ENCODE assay signal across 26 cellular contexts in genomic region chr2:114027437-114027836, GRCh38.
DNase-seq lines count a peak whose midpoint lies in the region; ATAC-seq and TF ChIP-seq lines count a peak whose summit lies in the region.
"Had no signal": no experiment of that assay in that cellular context is flagged by ENCODE, and none has a peak within 500 bp of the region (broad histone marks: within the 10 kb centered on the region; RNA-seq: fewer than 3 reads in every experiment).

No MANE protein-coding gene starts in this region.

- ATAC-seq in natural killer cell treated with Interleukin-12 subunit alpha and Interleukin-12 subunit beta and Interleukin-15 and Interleukin-18, amount 100 ng/mL, for 72 hours: peak; percentile 27 to 52
- ATAC-seq: GM12878 had no signal

- 80% methylated on average over 1 of the region's 1 CpG for WGBS in esophagus muscularis mucosa

- TF ChIP-seq CTCF in WERI-Rb-1 (IDR thresholded peaks at IDR 0.05; ENCODE audit: low read depth, low read length) (no peak), esophagus muscularis mucosa (IDR thresholded peaks at IDR 0.05) (no peak)

- no peak overlapping the region for H3K27ac Mint-ChIP-seq in natural killer cell treated with Interleukin-12 subunit alpha and Interleukin-12 subunit beta and Interleukin-15 and Interleukin-18, amount 100 ng/mL, for 72 hours
- no peak overlapping the region for H3K27ac Mint-ChIP-seq in immature natural killer cell
- H3K27ac Mint-ChIP-seq: CD4-positive, alpha-beta memory T cell; CD4-positive, CD25-positive, alpha-beta regulatory T cell; CD8-positive, alpha-beta memory T cell had no signal

- no peak overlapping the region for H3K4me3 Mint-ChIP-seq in natural killer cell treated with Interleukin-12 subunit alpha and Interleukin-12 subunit beta and Interleukin-15 and Interleukin-18, amount 100 ng/mL, for 72 hours
- no peak overlapping the region for H3K4me3 Mint-ChIP-seq in immature natural killer cell
- H3K4me3 Mint-ChIP-seq: CD14-positive monocyte; CD4-positive, alpha-beta memory T cell; CD4-positive, CD25-positive, alpha-beta regulatory T cell; CD8-positive, alpha-beta memory T cell had no signal

- H3K27me3 Mint-ChIP-seq in natural killer cell treated with Interleukin-12 subunit alpha and Interleukin-12 subunit beta and Interleukin-15 and Interleukin-18, amount 100 ng/mL, for 72 hours: peaks cover 9 to 16% of the 10 kb centered on the region in 2 donors
- peaks cover 3 to 7% (median 6%) of the 10 kb centered on the region in 3 donors for H3K27me3 Mint-ChIP-seq in immature natural killer cell (ENCODE audit: low read depth in 3 of 3)

- H3K9me3 Mint-ChIP-seq in natural killer cell treated with Interleukin-12 subunit alpha and Interleukin-12 subunit beta and Interleukin-15 and Interleukin-18, amount 100 ng/mL, for 72 hours: no peaks in the 10 kb centered on the region
- H3K9me3 Mint-ChIP-seq in immature natural killer cell: peaks cover 0 to 5% (median 2%) of the 10 kb centered on the region in 6 donors

- H3K36me3 Mint-ChIP-seq in natural killer cell treated with Interleukin-12 subunit alpha and Interleukin-12 subunit beta and Interleukin-15 and Interleukin-18, amount 100 ng/mL, for 72 hours: no peaks in the 10 kb centered on the region
- H3K36me3 Mint-ChIP-seq in immature natural killer cell: peaks cover 0 to 4% (median 0%) of the 10 kb centered on the region in 3 donors
- H3K36me3 Mint-ChIP-seq: CD14-positive monocyte; CD4-positive, alpha-beta memory T cell; CD4-positive, CD25-positive, alpha-beta regulatory T cell had no signal

- TF ChIP-seq POLR2A in esophagus muscularis mucosa (IDR thresholded peaks at IDR 0.05; ENCODE audit: low read depth): no peak

- peak; percentile 53 for DNase-seq in NCI-H82 (lab: John Stamatoyannopoulos, UW)
- no peak for DNase-seq in NCI-H82 treated with DMSO at 0.1 percent for 48 hours (lab: John Stamatoyannopoulos, UW; ENCODE audit: unreplicated experiment)
- peak; percentile 22 for DNase-seq in WERI-Rb-1
- DNase-seq in esophagus muscularis mucosa (ENCODE audit: extremely low spot score): peak; percentile 89
- DNase-seq in natural killer cell treated with Interleukin-12 subunit alpha and Interleukin-12 subunit beta and Interleukin-15 and Interleukin-18, amount 100 ng/mL, for 72 hours (ENCODE audit: low spot score): no peak
- no peak for DNase-seq in immature natural killer cell
- no peak for DNase-seq in stimulated activated CD4-positive, alpha-beta T cell treated with anti-CD3 and anti-CD28 coated beads, Interleukin-15, amount 100 ng/mL, for 24 hours
- no peak for DNase-seq in SKM-1 (lab: John Stamatoyannopoulos, UW; ENCODE audit: unreplicated experiment)
- DNase-seq: 8988T; ACHN; BE2C; C1 segment of cervical spinal cord; CD4-positive, alpha-beta memory T cell; CD4-positive, CD25-positive, alpha-beta regulatory T cell; CD8-positive, alpha-beta memory T cell; COR-L47; DMS 273 treated with DMSO at 0.1 percent for 48 hours; DMS153; DMS53; DMS79; DND-41; EL; GDM1 had no signal

- H3K27ac ChIP-seq in WERI-Rb-1: no peak overlapping the region
- no peak overlapping the region for H3K27ac ChIP-seq in esophagus muscularis mucosa (replicated peaks in 1 of 4)
- H3K27ac ChIP-seq: BLaER1 had no signal

- H3K4me3 ChIP-seq in WERI-Rb-1 (ENCODE audit: low read depth, low read length) (no peak overlapping the region), esophagus muscularis mucosa (no peak overlapping the region)
- H3K4me3 ChIP-seq: BLaER1, GM12878 had no signal

- no peaks in the 10 kb centered on the region for H3K4me1 Mint-ChIP-seq in natural killer cell treated with Interleukin-12 subunit alpha and Interleukin-12 subunit beta and Interleukin-15 and Interleukin-18, amount 100 ng/mL, for 72 hours (ENCODE audit: low read depth in 2 of 2)
- no peaks in the 10 kb centered on the region for H3K4me1 Mint-ChIP-seq in immature natural killer cell
- H3K4me1 Mint-ChIP-seq: CD14-positive monocyte; CD4-positive, alpha-beta memory T cell; CD4-positive, CD25-positive, alpha-beta regulatory T cell; CD8-positive, alpha-beta memory T cell had no signal

- no peaks in the 10 kb centered on the region for H3K9me3 ChIP-seq in WERI-Rb-1 (ENCODE audit: severe bottlenecking)
- peaks cover 0 to 5% (median 0%) of the 10 kb centered on the region in 4 donors for H3K9me3 ChIP-seq in esophagus muscularis mucosa
- H3K9me3 ChIP-seq: BE2C, BLaER1 had no signal

- H3K36me3 ChIP-seq in WERI-Rb-1 (no peaks in the 10 kb centered on the region), esophagus muscularis mucosa (no peaks in the 10 kb centered on the region)
- H3K36me3 ChIP-seq: BE2C, BLaER1 had no signal

- TF ChIP-seq EP300 in esophagus muscularis mucosa (IDR thresholded peaks at IDR 0.05): no peak

- H3K4me1 ChIP-seq in esophagus muscularis mucosa: no peaks in the 10 kb centered on the region
- H3K4me1 ChIP-seq: BE2C had no signal

- intact Hi-C loops in esophagus muscularis mucosa (cut with DNase I): no loop called here

- H3K27me3 ChIP-seq in WERI-Rb-1 (ENCODE audit: insufficient read depth, low read depth, severe bottlenecking): no peaks in the 10 kb centered on the region
- H3K27me3 ChIP-seq in esophagus muscularis mucosa: no peaks in the 10 kb centered on the region
- H3K27me3 ChIP-seq: BE2C, BLaER1 had no signal

Comparison
In these comparisons a context has a peak if more than half of its experiments do, and no peak if none do; other contexts are left out.
1. DNase-seq: peak in NCI-H82 (single experiment), WERI-Rb-1 (single experiment) and esophagus muscularis mucosa (single experiment); none in NCI-H82 treated with DMSO at 0.1 percent for 48 hours (single experiment), natural killer cell treated with Interleukin-12 subunit alpha and Interleukin-12 subunit beta and Interleukin-15 and Interleukin-18, amount 100 ng/mL, for 72 hours (single experiment), immature natural killer cell (0 of 3), stimulated activated CD4-positive, alpha-beta T cell treated with anti-CD3 and anti-CD28 coated beads, Interleukin-15, amount 100 ng/mL, for 24 hours (single experiment) and SKM-1 (single experiment).